In the genomic region with DNA sequence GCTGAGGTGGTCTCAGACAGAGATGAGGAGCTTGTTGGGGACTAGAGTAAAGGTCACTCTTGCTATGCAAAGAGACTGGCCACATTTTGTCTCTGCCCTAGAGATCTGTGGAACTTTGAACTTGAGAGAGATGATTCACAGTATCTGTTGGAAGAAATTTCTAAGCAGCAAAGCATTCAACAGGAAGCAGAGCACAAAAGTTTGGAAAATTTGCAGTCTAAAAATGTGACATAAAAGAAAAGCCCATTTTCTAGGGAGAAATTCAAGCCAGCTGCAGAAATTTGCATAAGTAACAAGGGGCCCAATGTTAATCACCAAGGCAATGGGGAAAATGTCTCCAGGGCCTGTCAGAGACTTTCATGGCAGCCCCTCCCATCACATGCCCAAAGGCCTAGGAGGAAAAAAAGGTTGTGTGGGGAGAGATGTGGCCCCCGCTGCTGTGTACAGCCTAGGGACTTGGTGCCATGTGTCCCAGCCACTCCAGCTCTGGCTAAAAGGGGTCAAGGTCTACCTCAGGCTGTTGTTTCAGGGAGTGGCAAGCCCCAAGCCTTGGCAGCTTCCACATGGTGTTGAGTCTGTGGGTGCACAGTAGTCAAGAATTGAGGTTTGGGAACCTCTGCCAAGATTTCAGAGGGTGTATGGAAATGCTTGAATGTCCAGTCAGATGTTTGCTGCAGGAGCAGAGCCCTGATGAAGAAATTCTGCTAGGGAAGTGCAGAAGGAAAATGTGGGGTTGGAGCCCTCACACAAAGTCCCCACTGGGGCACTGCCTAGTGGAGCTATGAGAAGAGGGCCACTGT, we compare ENCODE assay signal across 27 cellular contexts.
DNase-seq lines count a peak whose midpoint lies in the region; FAIRE-seq and TF ChIP-seq lines count a peak whose summit lies in the region.
"Had no signal": no experiment of that assay in that cellular context is flagged by ENCODE, and none has a peak within 500 bp of the region (broad histone marks: within the 10 kb centered on the region; RNA-seq: fewer than 3 reads in every experiment).

No MANE protein-coding gene starts in this region.

- no peak overlapping the region for H3K4me2 ChIP-seq in fibroblast of lung (ENCODE audit: extremely low read depth, insufficient read depth, low read length)
- H3K4me2 ChIP-seq: GM23338, SK-N-SH had no signal

- H3K27me3 ChIP-seq in fibroblast of lung (ENCODE audit: control insufficient read depth, insufficient read depth, low read length) = no peaks in the 10 kb centered on the region
- H3K27me3 ChIP-seq: cardiac muscle cell, gastrocnemius medialis, stomach had no signal

- no peak overlapping the region for H3K4me3 ChIP-seq in fibroblast of lung (replicated peaks in 1 of 4; ENCODE audit: control extremely low read depth in 1 of 4, insufficient read depth in 1 of 4, low read depth in 3 of 4, low read length in 4 of 4)
- no peak overlapping the region for H3K4me3 ChIP-seq in skeletal muscle cell (ENCODE audit: low read depth, low read length)
- H3K4me3 ChIP-seq: cardiac muscle cell, gastrocnemius medialis, GM23338, stomach had no signal

- H3K9ac ChIP-seq in fibroblast of lung (ENCODE audit: insufficient read depth, low read length) = no peak overlapping the region
- H3K9ac ChIP-seq: SK-N-SH had no signal

- H3K9me3 Mint-ChIP-seq in osteocyte (ENCODE audit: unreplicated experiment) = peaks cover 26% of the 10 kb centered on the region
- H3K9me3 Mint-ChIP-seq: GM23338 had no signal

- H3K27me3 Mint-ChIP-seq in osteocyte (ENCODE audit: unreplicated experiment) = peaks cover 24% of the 10 kb centered on the region
- H3K27me3 Mint-ChIP-seq: B cell had no signal

- peak; percentile 60 for DNase-seq in GM04503 (ENCODE audit: low read depth)
- peak; percentile 6 for DNase-seq in UCSD-AML1 (lab: John Stamatoyannopoulos, UW; ENCODE audit: unreplicated experiment)
- peak; percentile 2 to 57 for DNase-seq in fibroblast of lung (ENCODE audit: low read depth in 2 of 2)
- DNase-seq in skeletal muscle cell (ENCODE audit: low read depth) = peak; percentile 25
- DNase-seq in pons (ENCODE audit: low spot score) = no peak
- DNase-seq in NCI-H2107 (lab: John Stamatoyannopoulos, UW) = no peak
- DNase-seq in frontal cortex (ENCODE audit: low spot score in 2 of 2) = no peak
- DNase-seq in osteocyte (ENCODE audit: extremely low spot score, unreplicated experiment) = no peak
- DNase-seq: activated CD4-positive, alpha-beta T cell treated with anti-CD3 and anti-CD28 coated beads, Interleukin-2, amount 50 U/mL, for 4 hours; activated CD8-positive, alpha-beta memory T cell treated with anti-CD3 and anti-CD28 coated beads, Interleukin-2, amount 50 U/mL, for 48 hours; activated effector memory CD4-positive, alpha-beta T cell treated with Interleukin-2 at 50 U/mL for 16 hours; dermis blood vessel endothelial cell; DND-41; gastrocnemius medialis; NCI-H2171 treated with DMSO at 0.1 percent for 48 hours; NCI-H526; nucleus accumbens; retina; RPMI8226; SK-N-SH; stimulated activated CD4-positive, alpha-beta T cell treated with anti-CD3 and anti-CD28 coated beads, Interleukin-12 subunit alpha, Interleukin-12 subunit beta, amount 100 ng/mL, for 4 hours; stomach; trophoblast cell; WERI-Rb-1 had no signal

- no peak overlapping the region for H3K27ac ChIP-seq in fibroblast of lung (ENCODE audit: insufficient read depth, low read length)
- H3K27ac ChIP-seq: cardiac muscle cell, gastrocnemius medialis, stomach, WERI-Rb-1 had no signal

- no peak overlapping the region for H3K4me3 Mint-ChIP-seq in osteocyte (ENCODE audit: unreplicated experiment)
- H3K4me3 Mint-ChIP-seq: B cell, GM23338 had no signal

- no peaks in the 10 kb centered on the region for H3K4me1 ChIP-seq in fibroblast of lung (ENCODE audit: control insufficient read depth, extremely low read depth, insufficient read depth, low read length)
- H3K4me1 ChIP-seq: gastrocnemius medialis, stomach had no signal

- no peaks in the 10 kb centered on the region for H3K36me3 Mint-ChIP-seq in osteocyte (ENCODE audit: unreplicated experiment)

- no peaks in the 10 kb centered on the region for H4K20me1 ChIP-seq in fibroblast of lung (ENCODE audit: control insufficient read depth, extremely low read depth, insufficient read depth, low read length)

- no peaks in the 10 kb centered on the region for H3K9me3 ChIP-seq in fibroblast of lung (ENCODE audit: control insufficient read depth, insufficient read depth, low read depth, low read length)
- H3K9me3 ChIP-seq: gastrocnemius medialis, SK-N-SH had no signal

- no peak overlapping the region for H2AFZ ChIP-seq in fibroblast of lung (ENCODE audit: low read length)
- H2AFZ ChIP-seq: GM23338 had no signal

- H3K27ac Mint-ChIP-seq in osteocyte (ENCODE audit: unreplicated experiment) = no peak overlapping the region
- H3K27ac Mint-ChIP-seq: B cell, GM23338 had no signal

- no peaks in the 10 kb centered on the region for H3K4me1 Mint-ChIP-seq in osteocyte (ENCODE audit: unreplicated experiment)
- H3K4me1 Mint-ChIP-seq: B cell, GM23338 had no signal

- H3K36me3 ChIP-seq in fibroblast of lung (ENCODE audit: control insufficient read depth, insufficient read depth, low read length) = no peaks in the 10 kb centered on the region
- H3K36me3 ChIP-seq: cardiac muscle cell, gastrocnemius medialis, stomach, WERI-Rb-1 had no signal

- no peaks in the 10 kb centered on the region for H3K79me2 ChIP-seq in fibroblast of lung (ENCODE audit: control insufficient read depth, insufficient read depth, low read length)

- TF ChIP-seq CTCF in fibroblast of lung (conservative IDR thresholded peaks at IDR 0.05 in 1 of 2, IDR thresholded peaks at IDR 0.05 in 1 of 2; ENCODE audit: low read depth in 1 of 2, low read length in 2 of 2) (no peak), osteocyte (IDR thresholded peaks at IDR 0.05) (no peak)

- no peak for FAIRE-seq in frontal cortex (lab: Jason Lieb, UNC)

Comparison
In these comparisons a context has a peak if more than half of its experiments do, and no peak if none do; other contexts are left out.
1. DNase-seq: peak in GM04503 (single experiment), UCSD-AML1 (single experiment), fibroblast of lung (2 of 2) and skeletal muscle cell (single experiment); none in pons (single experiment), NCI-H2107 (single experiment), frontal cortex (0 of 2) and osteocyte (single experiment).